32 cellular contexts compared by ENCODE assay signal in genomic region chr16:27660507-27660906, GRCh38.
"Had no signal": no experiment of that assay in that cellular context is flagged by ENCODE, and none has a peak within 500 bp of the region (broad histone marks: within the 10 kb centered on the region; RNA-seq: fewer than 3 reads in every experiment).

No MANE protein-coding gene starts in this region.

- H3K9me3 Mint-ChIP-seq: naive thymus-derived CD8-positive, alpha-beta T cell; natural killer cell treated with Interleukin-12 subunit alpha and Interleukin-12 subunit beta and Interleukin-15 and Interleukin-18, amount 100 ng/mL, for 72 hours; neural progenitor cell; stimulated activated naive CD8-positive, alpha-beta T cell treated with anti-CD3 and anti-CD28 coated beads, Interleukin-15, amount 100 ng/mL, for 72 hours; type B pancreatic cell had no signal

- H3K36me3 ChIP-seq: neural progenitor cell, ovary, suprapubic skin, transverse colon, upper lobe of right lung, uterus had no signal

- H3K9me3 ChIP-seq: ovary, psoas muscle, suprapubic skin, testis, tibial artery, transverse colon, upper lobe of right lung, uterus had no signal

- H3K4me1 ChIP-seq: neural progenitor cell, parathyroid adenoma, psoas muscle, spleen, suprapubic skin, testis, tibial artery, transverse colon, upper lobe of right lung, uterus had no signal

- H3K4me1 Mint-ChIP-seq: naive thymus-derived CD8-positive, alpha-beta T cell; nephron progenitor cell; neural progenitor cell; stimulated activated memory B cell treated with anti-CD40 and anti-IgM and Interleukin-4, amounts not matched to agents 10 μg/mL and 1 μg/mL and 100 μg/mL, for 72 hours; stimulated activated naive CD8-positive, alpha-beta T cell treated with anti-CD3 and anti-CD28 coated beads, Interleukin-15, amount 100 ng/mL, for 72 hours had no signal

- H3K36me3 Mint-ChIP-seq: natural killer cell treated with Interleukin-12 subunit alpha and Interleukin-12 subunit beta and Interleukin-15 and Interleukin-18, amount 100 ng/mL, for 72 hours had no signal

- H3K4me3 ChIP-seq: neural progenitor cell, ovary, psoas muscle, skin epidermis, smooth muscle cell, spleen, suprapubic skin, testis, tibial artery, transverse colon, upper lobe of right lung, uterus had no signal

- H3K27me3 ChIP-seq: neural progenitor cell, ovary, spleen, suprapubic skin, testis, tibial artery, transverse colon, upper lobe of right lung, uterus had no signal

- ATAC-seq: naive thymus-derived CD8-positive, alpha-beta T cell; natural killer cell treated with Interleukin-12 subunit alpha and Interleukin-12 subunit beta and Interleukin-15 and Interleukin-18, amount 100 ng/mL, for 72 hours; psoas muscle; right cardiac atrium; sciatic nerve; stimulated activated memory B cell treated with anti-CD40 and anti-IgM and Interleukin-4, amounts not matched to agents 10 μg/mL and 1 μg/mL and 100 μg/mL, for 72 hours; stimulated activated naive CD8-positive, alpha-beta T cell treated with anti-CD3 and anti-CD28 coated beads, Interleukin-15, amount 100 ng/mL, for 72 hours; stimulated activated naive CD8-positive, alpha-beta T cell treated with anti-CD3 and anti-CD28 coated beads, Interleukin-15, Interleukin-2, amounts not matched to agents 100 U/mL and 50 U/mL, for 24 hours; upper lobe of right lung had no signal

- H3K4me3 Mint-ChIP-seq: naive thymus-derived CD8-positive, alpha-beta T cell; natural killer cell treated with Interleukin-12 subunit alpha and Interleukin-12 subunit beta and Interleukin-15 and Interleukin-18, amount 100 ng/mL, for 72 hours; nephron progenitor cell; neural progenitor cell; stimulated activated memory B cell treated with anti-CD40 and anti-IgM and Interleukin-4, amounts not matched to agents 10 μg/mL and 1 μg/mL and 100 μg/mL, for 72 hours; stimulated activated naive CD8-positive, alpha-beta T cell treated with anti-CD3 and anti-CD28 coated beads, Interleukin-15, amount 100 ng/mL, for 72 hours; type B pancreatic cell had no signal

- H3K27ac Mint-ChIP-seq: naive thymus-derived CD8-positive, alpha-beta T cell; natural killer cell treated with Interleukin-12 subunit alpha and Interleukin-12 subunit beta and Interleukin-15 and Interleukin-18, amount 100 ng/mL, for 72 hours; nephron progenitor cell; neural progenitor cell; progenitor cell of endocrine pancreas; stimulated activated memory B cell treated with anti-CD40 and anti-IgM and Interleukin-4, amounts not matched to agents 10 μg/mL and 1 μg/mL and 100 μg/mL, for 72 hours; stimulated activated naive CD8-positive, alpha-beta T cell treated with anti-CD3 and anti-CD28 coated beads, Interleukin-15, amount 100 ng/mL, for 72 hours; type B pancreatic cell had no signal

- H3K27ac ChIP-seq: neural progenitor cell, ovary, parathyroid adenoma, psoas muscle, skin epidermis, spleen, suprapubic skin, testis, tibial artery, transverse colon, upper lobe of right lung, uterus had no signal

- DNase-seq: naive thymus-derived CD8-positive, alpha-beta T cell; nephron progenitor cell; occipital lobe; ovary; posterior cingulate gyrus; psoas muscle; right cardiac atrium; spleen; stimulated activated CD4-positive, alpha-beta T cell treated with anti-CD3 and anti-CD28 coated beads, Interleukin-12 subunit alpha, Interleukin-12 subunit beta, amount 100 ng/mL, for 4 hours; stimulated activated CD4-positive, alpha-beta T cell treated with anti-CD3 and anti-CD28 coated beads, Interleukin-1b, Interleukin-23, amount 100 ng/mL, for 48 hours; stimulated activated CD4-positive, alpha-beta T cell treated with anti-CD3 and anti-CD28 coated beads, Interleukin-4, amount 100 ng/mL, for 1 hour; stimulated activated CD4-positive, alpha-beta T cell treated with anti-CD3 and anti-CD28 coated beads, Interleukin-4, amount 100 ng/mL, for 4 hours; stimulated activated CD8-positive, alpha-beta memory T cell treated with anti-CD3 and anti-CD28 coated beads, Interleukin-4, amount 100 ng/mL, for 48 hours; stimulated activated naive CD4-positive, alpha-beta T cell; stimulated activated naive CD8-positive, alpha-beta T cell treated with anti-CD3 and anti-CD28 coated beads, Interleukin-15, amount 100 ng/mL, for 72 hours; stimulated activated naive CD8-positive, alpha-beta T cell treated with anti-CD3 and anti-CD28 coated beads, Interleukin-15, Interleukin-2, amounts not matched to agents 100 U/mL and 50 U/mL, for 24 hours; substantia nigra; testis; tibial artery; transverse colon; uterus had no signal

- H3K27me3 Mint-ChIP-seq: naive thymus-derived CD8-positive, alpha-beta T cell; natural killer cell treated with Interleukin-12 subunit alpha and Interleukin-12 subunit beta and Interleukin-15 and Interleukin-18, amount 100 ng/mL, for 72 hours; progenitor cell of endocrine pancreas; stimulated activated memory B cell treated with anti-CD40 and anti-IgM and Interleukin-4, amounts not matched to agents 10 μg/mL and 1 μg/mL and 100 μg/mL, for 72 hours; stimulated activated naive CD8-positive, alpha-beta T cell treated with anti-CD3 and anti-CD28 coated beads, Interleukin-15, amount 100 ng/mL, for 72 hours; type B pancreatic cell had no signal
